11 cellular contexts compared by ENCODE assay signal in the genomic region with DNA sequence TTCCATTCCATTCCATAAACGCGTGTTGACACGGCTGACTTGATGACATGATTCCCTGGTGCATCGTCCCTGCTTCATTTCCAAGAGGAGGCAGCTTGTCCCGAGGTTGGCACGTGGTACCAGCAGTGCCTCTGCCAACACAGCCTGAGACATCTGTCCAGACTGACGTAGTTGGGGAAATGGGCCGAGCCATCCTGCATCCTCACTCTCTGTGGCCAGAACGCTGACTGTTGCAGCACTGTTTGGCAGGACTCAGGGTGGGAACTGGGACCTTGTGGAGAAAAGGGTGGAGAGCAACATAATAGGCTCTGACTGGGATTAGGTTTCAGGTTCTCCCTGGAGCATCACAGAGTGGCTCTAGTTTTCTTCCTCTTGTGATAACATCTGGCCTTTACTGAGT.
DNase-seq lines count a peak whose midpoint lies in the region; ATAC-seq and TF ChIP-seq lines count a peak whose summit lies in the region.
"Had no signal": no experiment of that assay in that cellular context is flagged by ENCODE, and none has a peak within 500 bp of the region (broad histone marks: within the 10 kb centered on the region; RNA-seq: fewer than 3 reads in every experiment).

No MANE protein-coding gene starts in this region.

- no peak for ATAC-seq in GM21737 (IDR thresholded peaks at IDR 0.05; ENCODE audit: unreplicated experiment)
- no peak for ATAC-seq in right lobe of liver

- DNase-seq in NCI-H1694 treated with DMSO at 0.1 percent for 48 hours (lab: John Stamatoyannopoulos, UW) (peak; percentile 82), medulla oblongata (ENCODE audit: extremely low spot score) (peak; percentile 96), tibial artery (peak; percentile 93 to 97), right lobe of liver (no peak), GM20000 (ENCODE audit: low spot score) (no peak)
- DNase-seq in stimulated activated CD4-positive, alpha-beta T cell treated with anti-CD3 and anti-CD28 coated beads, Interleukin-1b, Interleukin-23, amount 100 ng/mL, for 48 hours: no peak
- DNase-seq: activated CD8-positive, alpha-beta memory T cell treated with anti-CD3 and anti-CD28 coated beads for 24 hours; RPMI8226 had no signal

- no peak for TF ChIP-seq POLR2A in right lobe of liver (IDR thresholded peaks at IDR 0.05)

- H3K36me3 ChIP-seq in tibial artery (no peaks in the 10 kb centered on the region), right lobe of liver (no peaks in the 10 kb centered on the region)

- H3K9me3 ChIP-seq in tibial artery (no peaks in the 10 kb centered on the region), right lobe of liver (no peaks in the 10 kb centered on the region)

- intact Hi-C loops in tibial artery (cut with DNase I; ENCODE audit: low total_unique reads) (no loop called here), right lobe of liver (cut with DNase I) (no loop called here)

- H3K27me3 ChIP-seq in tibial artery (no peaks in the 10 kb centered on the region), right lobe of liver (no peaks in the 10 kb centered on the region)

- WGBS in right lobe of liver (ENCODE audit: insufficient coverage, low coverage, low lambda C conversion rate, missing lambda C conversion rate): 84% methylated on average over 6 of the region's 9 CpGs

- H3K27ac ChIP-seq in cingulate gyrus (ENCODE audit: low read depth, low read length) (peak overlapping the region; percentile 41), tibial artery (peak overlapping the region; percentile 67 to 85), right lobe of liver (no peak overlapping the region)
- H3K27ac ChIP-seq: KMS-11 had no signal

- no peak for TF ChIP-seq CTCF in tibial artery (IDR thresholded peaks at IDR 0.05)
- TF ChIP-seq CTCF in right lobe of liver (IDR thresholded peaks at IDR 0.05): no peak
- TF ChIP-seq CTCF in GM20000 (IDR thresholded peaks at IDR 0.05; ENCODE audit: extremely low read depth, missing control alignments): no peak

- H3K4me3 ChIP-seq in tibial artery (no peak overlapping the region), right lobe of liver (no peak overlapping the region)

- H3K4me1 ChIP-seq in tibial artery: peaks cover 0 to 66% (median 49%) of the 10 kb centered on the region in 4 donors
- H3K4me1 ChIP-seq in right lobe of liver: peaks cover 0 to 24% (median 2%) of the 10 kb centered on the region in 4 donors

Comparison
In these comparisons a context has a peak if more than half of its experiments do, and no peak if none do; other contexts are left out.
1. DNase-seq: peak in NCI-H1694 treated with DMSO at 0.1 percent for 48 hours (single experiment), medulla oblongata (single experiment) and tibial artery (2 of 2); none in right lobe of liver (0 of 3), GM20000 (single experiment) and stimulated activated CD4-positive, alpha-beta T cell treated with anti-CD3 and anti-CD28 coated beads, Interleukin-1b, Interleukin-23, amount 100 ng/mL, for 48 hours (single experiment).
2. H3K27ac ChIP-seq: peak in cingulate gyrus (single experiment) and tibial artery (2 of 2); none in right lobe of liver (0 of 3).